13 cellular contexts compared by ENCODE assay signal in the genomic region with DNA sequence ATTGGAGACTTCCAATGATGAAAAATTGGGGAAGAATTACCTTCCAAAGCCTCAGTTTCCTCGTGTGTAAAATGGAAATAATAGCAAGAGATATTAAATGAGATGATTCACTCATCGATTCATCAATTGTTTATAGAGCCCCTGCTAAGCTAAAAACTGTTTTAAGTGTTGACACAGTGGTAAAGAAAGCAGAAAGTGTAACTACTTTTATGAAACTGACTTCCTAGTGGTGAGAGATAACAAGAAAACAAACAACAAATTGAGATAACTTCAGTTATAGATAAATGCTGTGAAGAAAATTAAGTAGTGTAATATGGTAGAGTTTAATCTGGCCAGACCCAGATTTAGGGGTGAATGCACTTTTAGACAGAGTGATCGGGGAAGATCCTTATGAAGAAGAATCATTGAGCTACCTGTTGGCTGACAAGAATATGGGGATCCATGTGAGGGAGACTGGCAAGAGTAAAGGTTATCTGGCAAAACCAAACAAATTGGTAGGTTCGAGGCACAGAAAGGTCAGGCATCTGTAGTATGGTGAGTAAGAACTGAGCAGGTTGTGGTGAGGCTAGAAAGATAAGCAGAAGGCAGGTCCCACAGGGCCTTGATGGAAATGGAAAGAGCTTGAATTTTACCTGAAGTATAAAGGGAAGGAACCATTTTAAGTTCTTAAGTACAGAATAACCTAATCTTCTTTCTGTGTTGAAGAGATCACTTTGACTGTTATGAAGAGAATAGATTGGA. TPM values are rescaled to one million over a fixed set of nuclear protein-coding genes. Genes with fewer than 3 reads are reported as not detected.
DNase-seq lines count a peak whose midpoint lies in the region; ATAC-seq and TF ChIP-seq lines count a peak whose summit lies in the region.
"Had no signal": no experiment of that assay in that cellular context is flagged by ENCODE, and none has a peak within 500 bp of the region (broad histone marks: within the 10 kb centered on the region; RNA-seq: fewer than 3 reads in every experiment).

No MANE protein-coding gene starts in this region.

- H3K9me3 ChIP-seq in ascending aorta: no peaks in the 10 kb centered on the region

- H3K36me3 Mint-ChIP-seq in activated T-cell treated with anti-CD3 and anti-CD28 coated beads, Interleukin-2, amount 50 U/mL, for 4 hours (ENCODE audit: insufficient read depth): peaks cover 36% of the 10 kb centered on the region
- peaks cover 100% of the 10 kb centered on the region for H3K36me3 Mint-ChIP-seq in stimulated activated effector memory CD8-positive, alpha-beta T cell treated with anti-CD3 and anti-CD28 coated beads, Interleukin-12 subunit alpha, Interleukin-12 subunit beta, amount 100 ng/mL, for 72 hours

- no peaks in the 10 kb centered on the region for H3K9me3 Mint-ChIP-seq in activated T-cell treated with anti-CD3 and anti-CD28 coated beads, Interleukin-2, amount 50 U/mL, for 4 hours
- H3K9me3 Mint-ChIP-seq in stimulated activated effector memory CD8-positive, alpha-beta T cell treated with anti-CD3 and anti-CD28 coated beads, Interleukin-12 subunit alpha, Interleukin-12 subunit beta, amount 100 ng/mL, for 72 hours: no peaks in the 10 kb centered on the region

- H3K27ac ChIP-seq in ascending aorta: no peak overlapping the region
- H3K27ac ChIP-seq: foreskin keratinocyte had no signal

- H3K4me1 Mint-ChIP-seq in activated T-cell treated with anti-CD3 and anti-CD28 coated beads, Interleukin-2, amount 50 U/mL, for 4 hours (ENCODE audit: low read depth): peaks cover 76% of the 10 kb centered on the region
- peaks cover 43% of the 10 kb centered on the region for H3K4me1 Mint-ChIP-seq in stimulated activated effector memory CD8-positive, alpha-beta T cell treated with anti-CD3 and anti-CD28 coated beads, Interleukin-12 subunit alpha, Interleukin-12 subunit beta, amount 100 ng/mL, for 72 hours

- no peak for TF ChIP-seq CTCF in ascending aorta (IDR thresholded peaks at IDR 0.05)

- H3K4me3 ChIP-seq in ascending aorta: no peak overlapping the region

- no peaks in the 10 kb centered on the region for H3K4me1 ChIP-seq in ascending aorta
- H3K4me1 ChIP-seq: foreskin keratinocyte had no signal

- no peaks in the 10 kb centered on the region for H3K27me3 ChIP-seq in ascending aorta
- H3K27me3 ChIP-seq: foreskin keratinocyte had no signal

- ATAC-seq in activated T-cell treated with anti-CD3 and anti-CD28 coated beads, Interleukin-2, amount 50 U/mL, for 4 hours: peak; percentile 81 to 85
- ATAC-seq in HG02973 (IDR thresholded peaks at IDR 0.05; ENCODE audit: unreplicated experiment): peak; percentile 39
- peak; percentile 93 for ATAC-seq in stimulated activated effector memory CD8-positive, alpha-beta T cell treated with anti-CD3 and anti-CD28 coated beads, Interleukin-12 subunit alpha, Interleukin-12 subunit beta, amount 100 ng/mL, for 72 hours
- ATAC-seq: foreskin keratinocyte had no signal

- no peaks in the 10 kb centered on the region for H3K27me3 Mint-ChIP-seq in activated T-cell treated with anti-CD3 and anti-CD28 coated beads, Interleukin-2, amount 50 U/mL, for 4 hours (ENCODE audit: low read depth)

- H3K4me3 Mint-ChIP-seq in activated T-cell treated with anti-CD3 and anti-CD28 coated beads, Interleukin-2, amount 50 U/mL, for 4 hours: peak overlapping the region; percentile 66
- peak overlapping the region; percentile 67 for H3K4me3 Mint-ChIP-seq in stimulated activated effector memory CD8-positive, alpha-beta T cell treated with anti-CD3 and anti-CD28 coated beads, Interleukin-12 subunit alpha, Interleukin-12 subunit beta, amount 100 ng/mL, for 72 hours

- DNase-seq in activated T-cell treated with anti-CD3 and anti-CD28 coated beads, Interleukin-2, amount 50 U/mL, for 4 hours: peak; percentile 35
- DNase-seq in activated T-cell treated with anti-CD3 and anti-CD28 coated beads for 4 hours: no peak
- peak; percentile 3 for DNase-seq in UCSD-AML1 (lab: John Stamatoyannopoulos, UW; ENCODE audit: unreplicated experiment)
- DNase-seq in stimulated activated effector memory CD8-positive, alpha-beta T cell treated with anti-CD3 and anti-CD28 coated beads, Interleukin-12 subunit alpha, Interleukin-12 subunit beta, amount 100 ng/mL, for 72 hours (ENCODE audit: low spot score in 2 of 2): no peak
- DNase-seq in ascending aorta (ENCODE audit: low spot score in 2 of 2): no peak
- no peak for DNase-seq in NOMO-1 (lab: John Stamatoyannopoulos, UW; ENCODE audit: unreplicated experiment in 2 of 2)
- DNase-seq in erythroblast (lab: John Stamatoyannopoulos, UW): no peak
- DNase-seq: foreskin keratinocyte; mesenchymal stem cell; NCI-H2171; stimulated activated naive CD4-positive, alpha-beta T cell treated with Interleukin-2 at 50 U/mL for 16 hours had no signal

- intact Hi-C loops in ascending aorta (cut with DNase I): no loop called here

- no peak for TF ChIP-seq POLR2A in erythroblast (IDR thresholded peaks at IDR 0.05; ENCODE audit: low read length)

- H3K36me3 ChIP-seq in ascending aorta: no peaks in the 10 kb centered on the region

- peak overlapping the region; percentile 88 for H3K27ac Mint-ChIP-seq in stimulated activated effector memory CD8-positive, alpha-beta T cell treated with anti-CD3 and anti-CD28 coated beads, Interleukin-12 subunit alpha, Interleukin-12 subunit beta, amount 100 ng/mL, for 72 hours

RNA-seq across cellular contexts. Expression of a gene that starts 10.9 kb away (rescaled TPM):
- 100 to 1,000 TPM; 181 to 243 (median 224) TPM for total RNA-seq in activated T-cell treated with anti-CD3 and anti-CD28 coated beads, Interleukin-2, amount 50 U/mL, for 4 hours
- 21.3 TPM for total RNA-seq in ascending aorta
- total RNA-seq: chondrocyte, foreskin keratinocyte had no signal

Comparison
In these comparisons a context has a peak if more than half of its experiments do, and no peak if none do; other contexts are left out.
1. DNase-seq: peak in activated T-cell treated with anti-CD3 and anti-CD28 coated beads, Interleukin-2, amount 50 U/mL, for 4 hours (single experiment) and UCSD-AML1 (single experiment); none in activated T-cell treated with anti-CD3 and anti-CD28 coated beads for 4 hours (single experiment), stimulated activated effector memory CD8-positive, alpha-beta T cell treated with anti-CD3 and anti-CD28 coated beads, Interleukin-12 subunit alpha, Interleukin-12 subunit beta, amount 100 ng/mL, for 72 hours (0 of 2), ascending aorta (0 of 2), NOMO-1 (0 of 2) and erythroblast (0 of 2).
2. ATAC-seq: peak in every context shown above with its lines; median percentile 93 in stimulated activated effector memory CD8-positive, alpha-beta T cell treated with anti-CD3 and anti-CD28 coated beads, Interleukin-12 subunit alpha, Interleukin-12 subunit beta, amount 100 ng/mL, for 72 hours; 83 in activated T-cell treated with anti-CD3 and anti-CD28 coated beads, Interleukin-2, amount 50 U/mL, for 4 hours; 39 in HG02973.